18 cellular contexts compared by ENCODE assay signal in genomic region chr11:75760710-75761493, GRCh38. TPM values are rescaled to one million over a fixed set of nuclear protein-coding genes. Genes with fewer than 3 reads are reported as not detected.
A peak's percentile ranks its signal among the peaks of the same experiment; 100 is the strongest.
DNase-seq lines count a peak whose midpoint lies in the region; ATAC-seq and TF ChIP-seq lines count a peak whose summit lies in the region.
"Had no signal": no experiment of that assay in that cellular context is flagged by ENCODE, and none has a peak within 500 bp of the region (broad histone marks: within the 10 kb centered on the region; RNA-seq: fewer than 3 reads in every experiment).

No MANE protein-coding gene starts in this region.

- H4K20me1 ChIP-seq in smooth muscle cell (ENCODE audit: low read depth), result no peaks in the 10 kb centered on the region

- H3K36me3 ChIP-seq in RWPE2 (ENCODE audit: low read depth), result no peaks in the 10 kb centered on the region
- no peaks in the 10 kb centered on the region for H3K36me3 ChIP-seq in smooth muscle cell (ENCODE audit: low read depth)
- H3K36me3 ChIP-seq: lower lobe of right lung, MG63 had no signal

- H3K4me3 ChIP-seq in RWPE2 (ENCODE audit: severe bottlenecking) (no peak overlapping the region), fibroblast of mammary gland (ENCODE audit: control insufficient read depth, low read depth, low read length) (no peak overlapping the region), smooth muscle cell (no peak overlapping the region)
- H3K4me3 ChIP-seq: lower lobe of right lung, MG63 had no signal

- peaks cover 10% of the 10 kb centered on the region for H3K4me1 ChIP-seq in RWPE2 (ENCODE audit: insufficient read depth, poor library complexity, severe bottlenecking)
- no peaks in the 10 kb centered on the region for H3K4me1 ChIP-seq in smooth muscle cell (ENCODE audit: low read depth)

- peak overlapping the region; percentile 9 for H3K27ac ChIP-seq in RWPE2 (ENCODE audit: poor library complexity, severe bottlenecking)
- no peak overlapping the region for H3K27ac ChIP-seq in smooth muscle cell (ENCODE audit: low read depth)
- H3K27ac ChIP-seq: lower lobe of right lung had no signal

- H2AFZ ChIP-seq in smooth muscle cell (ENCODE audit: low read depth), result peak overlapping the region; percentile 45

- H3K4me2 ChIP-seq in smooth muscle cell, result no peak overlapping the region

- H3K9me3 ChIP-seq in RWPE2 (ENCODE audit: severe bottlenecking) (no peaks in the 10 kb centered on the region), smooth muscle cell (replicated peaks; ENCODE audit: low read depth) (no peaks in the 10 kb centered on the region)
- H3K9me3 ChIP-seq: lower lobe of right lung, MG63 had no signal

- no peaks in the 10 kb centered on the region for H3F3A ChIP-seq in smooth muscle cell (ENCODE audit: low read depth)

- DNase-seq in GM04503 (ENCODE audit: low read depth), result peak; percentile 23
- no peak for DNase-seq in RWPE2 (ENCODE audit: low spot score)
- DNase-seq in fibroblast of mammary gland (ENCODE audit: low read depth), result peak; percentile 89
- no peak for DNase-seq in smooth muscle cell (lab: John Stamatoyannopoulos, UW; ENCODE audit: unreplicated experiment)
- DNase-seq in amygdala (lab: John Stamatoyannopoulos, UW), result no peak
- no peak for DNase-seq in DMS 273 treated with DMSO at 0.1 percent for 48 hours (lab: John Stamatoyannopoulos, UW)
- no peak for DNase-seq in LoVo (ENCODE audit: low spot score)
- DNase-seq: activated CD4-positive, alpha-beta T cell treated with anti-CD3 and anti-CD28 coated beads, Interleukin-2, amount 10 ng/mL, durations not matched to agents 7 days and 5 days; CD8-positive, alpha-beta memory T cell; effector CD8-positive, alpha-beta T cell; H7; lower lobe of right lung; MG63; substantia nigra had no signal

- no peaks in the 10 kb centered on the region for H3K27me3 ChIP-seq in RWPE2 (ENCODE audit: insufficient read depth, poor library complexity, severe bottlenecking)
- H3K27me3 ChIP-seq in smooth muscle cell (ENCODE audit: low read depth), result no peaks in the 10 kb centered on the region

- H3K79me2 ChIP-seq in smooth muscle cell (ENCODE audit: low read depth), result no peaks in the 10 kb centered on the region

- WGBS in smooth muscle cell (ENCODE audit: low lambda C conversion rate), result 78% methylated on average over 3 of the region's 3 CpGs

- peak; percentile 97 for ATAC-seq in RWPE2 (ENCODE audit: low read depth)
- ATAC-seq in GM21390 (IDR thresholded peaks at IDR 0.05; ENCODE audit: unreplicated experiment), result no peak
- ATAC-seq: lower lobe of right lung had no signal

- TF ChIP-seq CTCF in RWPE2 (IDR thresholded peaks at IDR 0.05; ENCODE audit: poor library complexity, severe bottlenecking), result no peak
- TF ChIP-seq CTCF in fibroblast of mammary gland (conservative IDR thresholded peaks at IDR 0.05; ENCODE audit: control insufficient read depth, insufficient read depth, low read depth, low read length), result no peak
- TF ChIP-seq CTCF in smooth muscle cell (IDR thresholded peaks at IDR 0.05; ENCODE audit: borderline replicate concordance, insufficient read depth, poor library complexity, severe bottlenecking), result no peak

- H3K9ac ChIP-seq in smooth muscle cell (ENCODE audit: low read depth), result no peak overlapping the region

RNA-seq across cellular contexts. Expression of gene DGAT2, which starts 7.7 kb away (rescaled TPM):
- total RNA-seq in smooth muscle cell, result 3.5 and 3.7 TPM in 2 replicates
- 1.5 and 1.8 TPM in 2 replicates for polyA plus RNA-seq in smooth muscle cell
- polyA plus RNA-seq: CD8-positive, alpha-beta memory T cell had no signal

RNA-seq across cellular contexts. Expression of gene MOGAT2, which starts 43.3 kb away (rescaled TPM):
- not detected in 2 replicates for total RNA-seq in smooth muscle cell
- polyA plus RNA-seq in smooth muscle cell, result not detected in 2 replicates
- total RNA-seq: activated CD4-positive, alpha-beta T cell treated with anti-CD3 and anti-CD28 coated beads, Interleukin-2, amount 10 ng/mL, durations not matched to agents 7 days and 5 days; activated T-helper 1 cell treated with anti-CD3 and anti-CD28 coated beads, Interleukin-12 subunit alpha, Interleukin-12 subunit beta, Interleukin-2, Interleukin-4 antibody, amounts not matched to agents 30 ng/mL and 10 ng/mL and 1 ng/mL, durations not matched to agents 14 hours and 24 hours and 36 hours; CD8-positive, alpha-beta memory T cell; H7; lower lobe of right lung; T-helper 2 cell treated with Interferon-gamma antibody and Interleukin-4, amounts not matched to agents 100 ng/mL and 5 ng/mL, for 36 hours had no signal
- polyA plus RNA-seq: CD8-positive, alpha-beta memory T cell; neural cell had no signal

RNA-seq across cellular contexts. Expression of gene UVRAG, which starts 54.1 kb away (rescaled TPM):
- 20.2 and 22.6 TPM in 2 replicates for total RNA-seq in smooth muscle cell
- 12.9 and 18.1 TPM in 2 replicates for polyA plus RNA-seq in smooth muscle cell

Comparison
In these comparisons a context has a peak if more than half of its experiments do, and no peak if none do; other contexts are left out.
1. DNase-seq: peak in GM04503 (single experiment) and fibroblast of mammary gland (single experiment); none in RWPE2 (single experiment), smooth muscle cell (single experiment), amygdala (0 of 56), DMS 273 treated with DMSO at 0.1 percent for 48 hours (single experiment) and LoVo (single experiment).